26 cellular contexts compared by ENCODE assay signal in genomic region chr20:50582591-50583234, GRCh38.
A peak's percentile ranks its signal among the peaks of the same experiment; 100 is the strongest.
DNase-seq lines count a peak whose midpoint lies in the region; ATAC-seq, FAIRE-seq and TF ChIP-seq lines count a peak whose summit lies in the region.
"Had no signal": no experiment of that assay in that cellular context is flagged by ENCODE, and none has a peak within 500 bp of the region (broad histone marks: within the 10 kb centered on the region; RNA-seq: fewer than 3 reads in every experiment).

No MANE protein-coding gene starts in this region.

- intact Hi-C loops in HepG2 (cut with micrococcal nuclease; ENCODE audit: unreplicated experiment) = loop anchor here (5.0 kb wide), 1 partner anchor 460 kb away; no protein-coding TSS in a partner anchor
- intact Hi-C loops in right lobe of liver (cut with DNase I) = loop anchor here in 1 of 2 donors (10.0 kb wide), 1 partner anchor 398 kb away; no protein-coding TSS in a partner anchor
- intact Hi-C loops in Panc1 (cut with micrococcal nuclease; ENCODE audit: unreplicated experiment) = loop anchor here (5.0 kb wide), 1 partner anchor 395 kb away; no protein-coding TSS in a partner anchor
- intact Hi-C loops in esophagus squamous epithelium (cut with DNase I) = no loop called here

- H2BK5ac ChIP-seq in mesenchymal stem cell (ENCODE audit: low read depth, low read length, poor library complexity, severe bottlenecking) = no peak overlapping the region

- no peak overlapping the region for H3K4ac ChIP-seq in mesenchymal stem cell (ENCODE audit: low read depth in 1 of 2, low read length in 2 of 2)

- peaks cover 41% of the 10 kb centered on the region for H3K79me1 ChIP-seq in mesenchymal stem cell (replicated peaks; ENCODE audit: low read length, poor library complexity, severe bottlenecking)

- H3K9ac ChIP-seq in HepG2 (ENCODE audit: insufficient read depth, low read depth, low read length) = no peak overlapping the region
- peak overlapping the region; percentile 42 for H3K9ac ChIP-seq in mesenchymal stem cell (ENCODE audit: low read length)
- H3K9ac ChIP-seq in smooth muscle cell (ENCODE audit: low read depth) = no peak overlapping the region

- H3K27me3 ChIP-seq in HepG2 (ENCODE audit: control insufficient read depth in 1 of 2, insufficient read depth in 2 of 2, low read length in 2 of 2) (no peaks in the 10 kb centered on the region), right lobe of liver (no peaks in the 10 kb centered on the region), Panc1 (ENCODE audit: control insufficient read depth, insufficient read depth, low read length) (no peaks in the 10 kb centered on the region), mesenchymal stem cell (ENCODE audit: control insufficient read depth in 1 of 2, insufficient read depth in 1 of 2, low read length in 2 of 2) (no peaks in the 10 kb centered on the region), smooth muscle cell (ENCODE audit: low read depth) (no peaks in the 10 kb centered on the region), esophagus squamous epithelium (no peaks in the 10 kb centered on the region)
- H3K27me3 ChIP-seq: adrenal gland, breast epithelium, gastroesophageal sphincter, ovary, sigmoid colon, SJCRH30, suprapubic skin had no signal

- TF ChIP-seq CTCF in HepG2 (CRISPR knock-in tag; IDR thresholded peaks at IDR 0.05) (no peak), right lobe of liver (IDR thresholded peaks at IDR 0.05) (no peak), Panc1 (IDR thresholded peaks at IDR 0.05) (no peak), smooth muscle cell (IDR thresholded peaks at IDR 0.05; ENCODE audit: borderline replicate concordance, insufficient read depth, poor library complexity, severe bottlenecking) (no peak), esophagus squamous epithelium (IDR thresholded peaks at IDR 0.05) (no peak)

- no peak overlapping the region for H3K18ac ChIP-seq in mesenchymal stem cell (ENCODE audit: low read depth in 1 of 2, low read length in 2 of 2)

- H2BK120ac ChIP-seq in mesenchymal stem cell (ENCODE audit: low read depth, low read length) = no peak overlapping the region

- H3K4me2 ChIP-seq in HepG2 (ENCODE audit: low read depth, low read length) (no peak overlapping the region), mesenchymal stem cell (ENCODE audit: low read length, poor library complexity, severe bottlenecking) (no peak overlapping the region), smooth muscle cell (no peak overlapping the region)

- no peak overlapping the region for H2BK12ac ChIP-seq in mesenchymal stem cell (ENCODE audit: low read length in 2 of 2)

- CTCF ChIA-PET in HepG2 (lab: Yijun Ruan, JAX; ENCODE audit: low intra/inter-chr PET ratio, low total read pairs) (no interaction called here), Panc1 (lab: Charles Lee) (no interaction called here)

- H3K4me3 ChIP-seq in HepG2 (replicated peaks in 1 of 3; ENCODE audit: insufficient read depth in 1 of 3, low read depth in 2 of 3, low read length in 3 of 3) (no peak overlapping the region), right lobe of liver (no peak overlapping the region), Panc1 (ENCODE audit: low read depth in 2 of 2, low read length in 2 of 2) (no peak overlapping the region), mesenchymal stem cell (ENCODE audit: insufficient read depth in 1 of 2, low read depth in 1 of 2, low read length in 2 of 2) (no peak overlapping the region), smooth muscle cell (no peak overlapping the region), esophagus squamous epithelium (no peak overlapping the region)
- H3K4me3 ChIP-seq: adrenal gland, breast epithelium, coronary artery, gastroesophageal sphincter, ovary, sigmoid colon, SJCRH30, suprapubic skin had no signal

- no peak for DNase-seq in HepG2 (ENCODE audit: low spot score)
- no peak for DNase-seq in right lobe of liver
- DNase-seq in Panc1 (ENCODE audit: low read depth, low spot score) = no peak
- DNase-seq in mesenchymal stem cell = no peak
- DNase-seq in smooth muscle cell (lab: John Stamatoyannopoulos, UW; ENCODE audit: unreplicated experiment) = no peak
- DNase-seq in NCI-H748 treated with DMSO at 0.1 percent for 48 hours (lab: John Stamatoyannopoulos, UW) = no peak
- DNase-seq in NOMO-1 treated with DMSO at 0.1 percent for 48 hours (lab: John Stamatoyannopoulos, UW; ENCODE audit: unreplicated experiment) = no peak
- DNase-seq in esophagus squamous epithelium (lab: John Stamatoyannopoulos, UW) = no peak
- DNase-seq: ACHN; activated CD4-positive, alpha-beta T cell treated with anti-CD3 and anti-CD28 coated beads, Interleukin-2, amount 50 U/mL, for 1 hour; EL; endodermal cell; GOT3; natural killer cell; PC-3; sigmoid colon; SJCRH30 had no signal

- H3K4me1 ChIP-seq in HepG2 (ENCODE audit: insufficient read depth, low read length) (no peaks in the 10 kb centered on the region), right lobe of liver (peaks cover 0 to under 1% (median 0%) of the 10 kb centered on the region in 4 donors), Panc1 (ENCODE audit: control insufficient read depth, insufficient read depth, low read length) (peaks cover 68% of the 10 kb centered on the region), mesenchymal stem cell (ENCODE audit: control insufficient read depth, insufficient read depth, low read depth, low read length) (peaks cover 8% of the 10 kb centered on the region), smooth muscle cell (ENCODE audit: low read depth) (no peaks in the 10 kb centered on the region), esophagus squamous epithelium (peaks cover 1 to 44% (median 26%) of the 10 kb centered on the region in 3 donors)
- H3K4me1 ChIP-seq: adrenal gland, SJCRH30 had no signal

- no peaks in the 10 kb centered on the region for H3K9me3 ChIP-seq in HepG2 (ENCODE audit: low read length)
- no peaks in the 10 kb centered on the region for H3K9me3 ChIP-seq in right lobe of liver
- no peaks in the 10 kb centered on the region for H3K9me3 ChIP-seq in Panc1 (ENCODE audit: control insufficient read depth, insufficient read depth, low read depth, low read length)
- H3K9me3 ChIP-seq in mesenchymal stem cell (ENCODE audit: control insufficient read depth, low read length) = no peaks in the 10 kb centered on the region
- no peaks in the 10 kb centered on the region for H3K9me3 ChIP-seq in smooth muscle cell (replicated peaks; ENCODE audit: low read depth)
- no peaks in the 10 kb centered on the region for H3K9me3 ChIP-seq in esophagus squamous epithelium
- H3K9me3 ChIP-seq: adrenal gland, breast epithelium, gastroesophageal sphincter, ovary, sigmoid colon, SJCRH30, suprapubic skin had no signal

- H3K27ac ChIP-seq in HepG2 (ENCODE audit: extremely low read length, insufficient read depth, low read length) (no peak overlapping the region), right lobe of liver (no peak overlapping the region), Panc1 (ENCODE audit: low read length) (peak overlapping the region; percentile 67; the same call in 1 of the 2 replicates), mesenchymal stem cell (ENCODE audit: low read length, poor library complexity, severe bottlenecking) (no peak overlapping the region), smooth muscle cell (ENCODE audit: low read depth) (no peak overlapping the region), esophagus squamous epithelium (no peak overlapping the region)
- H3K27ac ChIP-seq: breast epithelium, C4-2B, coronary artery, gastroesophageal sphincter, ovary, sigmoid colon, SJCRH30, suprapubic skin had no signal

- POLR2A ChIA-PET in HepG2 (lab: Yijun Ruan, JAX) = no interaction called here
- POLR2A ChIA-PET in Panc1 (lab: Charles Lee) = no interaction called here

- TF ChIP-seq RAD21 in HepG2 (CRISPR knock-in tag; IDR thresholded peaks at IDR 0.05) = no peak

- no peak for FAIRE-seq in HepG2 (lab: Jason Lieb, UNC)
- FAIRE-seq: D721Med, urothelium cell line had no signal

- H3F3A ChIP-seq in smooth muscle cell (ENCODE audit: low read depth) = peaks cover 8% of the 10 kb centered on the region

- WGBS in HepG2 (ENCODE audit: low lambda C conversion rate) = 97% methylated on average over 26 of the region's 26 CpGs
- WGBS in right lobe of liver (ENCODE audit: insufficient coverage, low coverage, low lambda C conversion rate, missing lambda C conversion rate) = 80% methylated on average over 13 of the region's 26 CpGs
- WGBS in mesenchymal stem cell = 96% methylated on average over 19 of the region's 26 CpGs
- WGBS in smooth muscle cell (ENCODE audit: low lambda C conversion rate) = 98% methylated on average over 26 of the region's 26 CpGs
- WGBS in esophagus squamous epithelium, 2 donors = 68 to 72% methylated on average over 24 to 25 of the region's 26 CpGs

- TF ChIP-seq EP300 in HepG2 (IDR thresholded peaks at IDR 0.05; ENCODE audit: low read depth in 2 of 2, low read length in 2 of 2) (no peak), HepG2 (CRISPR knock-in tag; IDR thresholded peaks at IDR 0.05; ENCODE audit: borderline replicate concordance) (no peak)

- H4K8ac ChIP-seq in mesenchymal stem cell (ENCODE audit: low read length) = no peak overlapping the region

- no peak overlapping the region for H2AK5ac ChIP-seq in mesenchymal stem cell (ENCODE audit: low read length, severe bottlenecking)

- H3K23ac ChIP-seq in mesenchymal stem cell (ENCODE audit: low read length in 2 of 2) = no peak overlapping the region

- peaks cover 45 to 75% of the 10 kb centered on the region in 2 experiments for H3K36me3 ChIP-seq in HepG2 (replicated peaks in 1 of 2; ENCODE audit: control insufficient read depth in 1 of 2, insufficient read depth in 2 of 2, low read length in 2 of 2)
- peaks cover 0 to 74% (median 30%) of the 10 kb centered on the region in 4 donors for H3K36me3 ChIP-seq in right lobe of liver
- peaks cover 24% of the 10 kb centered on the region for H3K36me3 ChIP-seq in Panc1 (ENCODE audit: control insufficient read depth, insufficient read depth, low read length)
- H3K36me3 ChIP-seq in mesenchymal stem cell (ENCODE audit: control insufficient read depth in 1 of 2, insufficient read depth in 2 of 2, low read depth in 1 of 2, low read length in 2 of 2) = peaks cover 83 to 97% of the 10 kb centered on the region in 2 experiments
- H3K36me3 ChIP-seq in smooth muscle cell (ENCODE audit: low read depth) = peaks cover 4% of the 10 kb centered on the region
- H3K36me3 ChIP-seq in esophagus squamous epithelium = peaks cover 42 to 99% (median 45%) of the 10 kb centered on the region in 3 donors
- H3K36me3 ChIP-seq: breast epithelium, ovary had no signal

- ATAC-seq in HepG2 = no peak
- no peak for ATAC-seq in right lobe of liver
- no peak for ATAC-seq in Panc1
- ATAC-seq: gastroesophageal sphincter, natural killer cell, PC-3 had no signal

- H2AFZ ChIP-seq in HepG2 (ENCODE audit: low read length) (no peak overlapping the region), mesenchymal stem cell (ENCODE audit: low read depth, low read length) (no peak overlapping the region), smooth muscle cell (ENCODE audit: low read depth) (no peak overlapping the region)

- no peak overlapping the region for H3K14ac ChIP-seq in mesenchymal stem cell (ENCODE audit: low read length in 2 of 2)

- H3K79me2 ChIP-seq in HepG2 (ENCODE audit: insufficient read depth, low read length) = no peaks in the 10 kb centered on the region
- H3K79me2 ChIP-seq in smooth muscle cell (ENCODE audit: low read depth) = no peaks in the 10 kb centered on the region

- no peak overlapping the region for H4K91ac ChIP-seq in mesenchymal stem cell (ENCODE audit: low read length)

- in situ Hi-C loops in HepG2 (cut with HindIII; ENCODE audit: extremely low pct_ligation_motif_present, low pct_unique_long_range_greater_than_20kb) = loop anchor here (10.0 kb wide), 1 partner anchor 468 kb away; the partner anchor contains the start of gene UBE2V1
- in situ Hi-C loops in Panc1 (cut with HindIII; ENCODE audit: low pct_unique_long_range_greater_than_20kb, low sequenced_read_pairs) = no loop called here

- no peaks in the 10 kb centered on the region for H4K20me1 ChIP-seq in HepG2 (ENCODE audit: insufficient read depth, low read length)
- H4K20me1 ChIP-seq in smooth muscle cell (ENCODE audit: low read depth) = peaks cover 31% of the 10 kb centered on the region

- BruUV-seq in HepG2 (replicated peaks; lab: Mats Ljungman, UMichigan) = no TSS peak
- no TSS peak for BruUV-seq in Panc1 (replicated peaks; lab: Mats Ljungman, UMichigan)

- TF ChIP-seq POLR2A in HepG2 (IDR thresholded peaks at IDR 0.05; ENCODE audit: insufficient read depth in 1 of 2, low read depth in 2 of 2, low read length in 2 of 2) (no peak), right lobe of liver (IDR thresholded peaks at IDR 0.05) (no peak), esophagus squamous epithelium (IDR thresholded peaks at IDR 0.05) (no peak)

- H2BK15ac ChIP-seq in mesenchymal stem cell (ENCODE audit: low read depth, poor library complexity, severe bottlenecking) = no peak overlapping the region
